ENCODE assay signal across 27 cellular contexts in the genomic region with DNA sequence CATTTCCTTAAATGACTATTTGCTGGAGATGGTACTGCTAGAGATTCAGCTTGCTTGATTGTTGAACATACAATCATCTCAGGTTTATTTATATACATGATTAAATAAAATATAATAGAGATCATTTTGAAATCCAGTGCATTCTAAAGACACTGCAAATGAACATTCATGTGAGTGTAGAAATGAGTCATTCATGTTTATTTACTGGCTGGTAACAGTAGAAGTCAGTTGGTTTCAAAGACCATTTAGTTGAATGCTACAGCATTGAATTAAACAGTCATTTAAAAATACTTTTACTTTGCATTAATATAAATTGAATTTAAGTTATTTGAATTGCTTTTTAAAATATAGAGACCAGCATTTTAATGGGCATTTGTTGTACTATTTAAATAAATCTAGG.
"Had no signal": no experiment of that assay in that cellular context is flagged by ENCODE, and none has a peak within 500 bp of the region (broad histone marks: within the 10 kb centered on the region; RNA-seq: fewer than 3 reads in every experiment).

No MANE protein-coding gene starts in this region.

- H3K4me3 Mint-ChIP-seq: activated CD8-positive, alpha-beta memory T cell treated with anti-CD3 and anti-CD28 coated beads, Interleukin-2, amount 10 ng/mL, durations not matched to agents 7 days and 5 days; activated naive CD4-positive, alpha-beta T cell treated with anti-CD3 and anti-CD28 coated beads, Interleukin-2, amount 50 U/mL, for 24 hours; activated T-cell treated with anti-CD3 and anti-CD28 coated beads, Interleukin-2, amount 50 U/mL, for 24 hours; activated T-helper 1 cell treated with anti-CD3 and anti-CD28 coated beads, Interleukin-12 subunit alpha, Interleukin-12 subunit beta, Interleukin-2, Interleukin-4 antibody, amounts not matched to agents 30 ng/mL and 10 ng/mL and 1 ng/mL, durations not matched to agents 14 hours and 24 hours and 36 hours; T-helper 17 cell; WTC11 had no signal

- H3K27ac Mint-ChIP-seq: activated CD8-positive, alpha-beta memory T cell treated with anti-CD3 and anti-CD28 coated beads, Interleukin-2, amount 10 ng/mL, durations not matched to agents 7 days and 5 days; activated naive CD4-positive, alpha-beta T cell treated with anti-CD3 and anti-CD28 coated beads, Interleukin-2, amount 50 U/mL, for 24 hours; activated T-cell treated with anti-CD3 and anti-CD28 coated beads, Interleukin-2, amount 50 U/mL, for 24 hours; activated T-helper 1 cell treated with anti-CD3 and anti-CD28 coated beads, Interleukin-12 subunit alpha, Interleukin-12 subunit beta, Interleukin-2, Interleukin-4 antibody, amounts not matched to agents 30 ng/mL and 10 ng/mL and 1 ng/mL, durations not matched to agents 14 hours and 24 hours and 36 hours; T-helper 17 cell; WTC11 had no signal

- H2AFZ ChIP-seq: PC-9 had no signal

- H3K4me1 ChIP-seq: ascending aorta, body of pancreas had no signal

- H3K4me3 ChIP-seq: ascending aorta, body of pancreas, PC-9 had no signal

- H3K9me3 ChIP-seq: ascending aorta, body of pancreas had no signal

- H3K4me1 Mint-ChIP-seq: activated CD8-positive, alpha-beta memory T cell treated with anti-CD3 and anti-CD28 coated beads, Interleukin-2, amount 10 ng/mL, durations not matched to agents 7 days and 5 days; activated naive CD4-positive, alpha-beta T cell treated with anti-CD3 and anti-CD28 coated beads, Interleukin-2, amount 50 U/mL, for 24 hours; T-helper 17 cell; WTC11 had no signal

- H3K27ac ChIP-seq: ascending aorta, body of pancreas, PC-9 had no signal

- H3K9me3 Mint-ChIP-seq: activated naive CD4-positive, alpha-beta T cell treated with anti-CD3 and anti-CD28 coated beads, Interleukin-2, amount 50 U/mL, for 24 hours; activated T-cell treated with anti-CD3 and anti-CD28 coated beads, Interleukin-2, amount 50 U/mL, for 24 hours; activated T-helper 1 cell treated with anti-CD3 and anti-CD28 coated beads, Interleukin-12 subunit alpha, Interleukin-12 subunit beta, Interleukin-2, Interleukin-4 antibody, amounts not matched to agents 30 ng/mL and 10 ng/mL and 1 ng/mL, durations not matched to agents 14 hours and 24 hours and 36 hours; WTC11 had no signal

- H3K27me3 Mint-ChIP-seq: activated CD8-positive, alpha-beta memory T cell treated with anti-CD3 and anti-CD28 coated beads, Interleukin-2, amount 10 ng/mL, durations not matched to agents 7 days and 5 days; activated naive CD4-positive, alpha-beta T cell treated with anti-CD3 and anti-CD28 coated beads, Interleukin-2, amount 50 U/mL, for 24 hours; activated T-cell treated with anti-CD3 and anti-CD28 coated beads, Interleukin-2, amount 50 U/mL, for 24 hours; T-helper 17 cell had no signal

- H3K27me3 ChIP-seq: ascending aorta, body of pancreas had no signal

- H3K36me3 ChIP-seq: ascending aorta had no signal

- DNase-seq: activated CD4-positive, alpha-beta T cell treated with anti-CD3 and anti-CD28 coated beads for 48 hours; activated CD4-positive, alpha-beta T cell treated with anti-CD3 and anti-CD28 coated beads, Interleukin-2, amount 50 U/mL, for 48 hours; activated CD4-positive, CD25-positive, alpha-beta regulatory T cell treated with anti-CD3 and anti-CD28 coated beads, Interleukin-2, amount 50 U/mL, for 72 hours; activated CD8-positive, alpha-beta memory T cell treated with anti-CD3 and anti-CD28 coated beads, Interleukin-2, amount 10 ng/mL, durations not matched to agents 7 days and 5 days; activated effector memory CD4-positive, alpha-beta T cell treated with Interleukin-2 at 50 U/mL for 16 hours; activated naive CD4-positive, alpha-beta T cell; activated T-cell treated with anti-CD3 and anti-CD28 coated beads, Interleukin-2, amount 50 U/mL, for 24 hours; amniotic stem cell; body of pancreas; cerebellar nuclear complex; KG1; NCI-H1048; NCI-H146; NCI-H1930; NCI-H2171; NCI-H2227 treated with DMSO at 0.1 percent for 48 hours; NCI-H446 treated with DMSO at 0.1 percent for 48 hours; NCI-H526; NK-92 treated with Interleukin-12 subunit alpha and Interleukin-12 subunit beta, amount 100 ng/mL, for 24 hours; PC-9; SIG-M5; T-helper 17 cell; T-helper 9 cell had no signal

- H3K4me2 ChIP-seq: PC-9 had no signal

- ATAC-seq: activated CD8-positive, alpha-beta memory T cell treated with anti-CD3 and anti-CD28 coated beads, Interleukin-2, amount 10 ng/mL, durations not matched to agents 7 days and 5 days; body of pancreas; T-helper 17 cell; WTC11 had no signal

- H3K36me3 Mint-ChIP-seq: activated CD8-positive, alpha-beta memory T cell treated with anti-CD3 and anti-CD28 coated beads, Interleukin-2, amount 10 ng/mL, durations not matched to agents 7 days and 5 days; activated naive CD4-positive, alpha-beta T cell treated with anti-CD3 and anti-CD28 coated beads, Interleukin-2, amount 50 U/mL, for 24 hours; WTC11 had no signal
